ENCODE assay signal across 1 cellular context in the genomic region with DNA sequence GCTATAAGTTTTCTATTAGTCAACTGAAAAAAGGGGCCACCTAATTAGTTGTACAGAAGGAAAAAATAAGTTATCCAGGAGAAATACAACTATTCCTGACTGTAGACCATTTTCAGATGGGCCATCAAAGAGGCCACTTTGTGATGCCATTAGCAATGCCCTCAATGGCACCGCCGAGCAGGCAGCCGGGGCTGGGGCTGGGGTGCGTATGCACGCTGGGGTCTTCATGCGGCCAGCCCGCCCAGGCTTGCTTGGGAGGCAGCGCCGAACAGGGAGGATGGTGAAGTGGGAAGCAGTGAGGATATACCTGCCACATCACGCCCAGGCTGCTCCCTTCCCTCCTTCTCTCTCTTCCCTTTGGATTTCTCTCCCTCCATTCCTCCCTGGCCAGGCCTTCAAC.
TF ChIP-seq lines count a peak whose summit lies in the region.

No MANE protein-coding gene starts in this region.

TF ChIP-seq in WTC11, 78 proteins besides CTCF, POLR2A, EP300 and RAD21 (continued from another document):
- TF ChIP-seq, protein P1, sequence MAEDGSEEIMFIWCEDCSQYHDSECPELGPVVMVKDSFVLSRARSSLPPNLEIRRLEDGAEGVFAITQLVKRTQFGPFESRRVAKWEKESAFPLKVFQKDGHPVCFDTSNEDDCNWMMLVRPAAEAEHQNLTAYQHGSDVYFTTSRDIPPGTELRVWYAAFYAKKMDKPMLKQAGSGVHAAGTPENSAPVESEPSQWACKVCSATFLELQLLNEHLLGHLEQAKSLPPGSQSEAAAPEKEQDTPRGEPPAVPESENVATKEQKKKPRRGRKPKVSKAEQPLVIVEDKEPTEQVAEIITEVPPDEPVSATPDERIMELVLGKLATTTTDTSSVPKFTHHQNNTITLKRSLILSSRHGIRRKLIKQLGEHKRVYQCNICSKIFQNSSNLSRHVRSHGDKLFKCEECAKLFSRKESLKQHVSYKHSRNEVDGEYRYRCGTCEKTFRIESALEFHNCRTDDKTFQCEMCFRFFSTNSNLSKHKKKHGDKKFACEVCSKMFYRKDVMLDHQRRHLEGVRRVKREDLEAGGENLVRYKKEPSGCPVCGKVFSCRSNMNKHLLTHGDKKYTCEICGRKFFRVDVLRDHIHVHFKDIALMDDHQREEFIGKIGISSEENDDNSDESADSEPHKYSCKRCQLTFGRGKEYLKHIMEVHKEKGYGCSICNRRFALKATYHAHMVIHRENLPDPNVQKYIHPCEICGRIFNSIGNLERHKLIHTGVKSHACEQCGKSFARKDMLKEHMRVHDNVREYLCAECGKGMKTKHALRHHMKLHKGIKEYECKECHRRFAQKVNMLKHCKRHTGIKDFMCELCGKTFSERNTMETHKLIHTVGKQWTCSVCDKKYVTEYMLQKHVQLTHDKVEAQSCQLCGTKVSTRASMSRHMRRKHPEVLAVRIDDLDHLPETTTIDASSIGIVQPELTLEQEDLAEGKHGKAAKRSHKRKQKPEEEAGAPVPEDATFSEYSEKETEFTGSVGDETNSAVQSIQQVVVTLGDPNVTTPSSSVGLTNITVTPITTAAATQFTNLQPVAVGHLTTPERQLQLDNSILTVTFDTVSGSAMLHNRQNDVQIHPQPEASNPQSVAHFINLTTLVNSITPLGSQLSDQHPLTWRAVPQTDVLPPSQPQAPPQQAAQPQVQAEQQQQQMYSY (CRISPR knock-in tag; IDR thresholded peaks at IDR 0.05) = no peak
TF ChIP-seq in WTC11: peak in this region for 0.
